23 cellular contexts compared by ENCODE assay signal in the genomic region with DNA sequence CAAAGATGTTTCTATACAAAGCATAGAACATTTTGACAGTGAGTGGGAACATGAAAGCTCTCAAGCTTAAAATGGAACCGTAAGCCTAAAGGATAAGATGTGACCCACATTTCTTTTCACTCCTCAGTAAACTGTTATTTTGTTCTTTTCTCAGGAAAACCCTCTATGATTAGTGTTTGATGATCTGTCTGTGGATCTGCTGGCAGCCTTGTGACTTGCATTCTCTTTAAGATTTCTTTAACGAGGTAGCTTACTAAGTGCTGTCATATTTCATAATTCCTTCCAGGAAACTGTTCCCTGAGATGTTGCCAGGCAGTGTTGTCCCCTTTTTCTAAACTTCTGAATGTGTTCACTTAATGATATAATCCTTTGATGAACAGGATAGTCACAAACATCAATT.
DNase-seq lines count a peak whose midpoint lies in the region; FAIRE-seq and TF ChIP-seq lines count a peak whose summit lies in the region.
"Had no signal": no experiment of that assay in that cellular context is flagged by ENCODE, and none has a peak within 500 bp of the region (broad histone marks: within the 10 kb centered on the region; RNA-seq: fewer than 3 reads in every experiment).

No MANE protein-coding gene starts in this region.

- FAIRE-seq in H54 (lab: Jason Lieb, UNC) (peak; percentile 61), kidney (lab: Jason Lieb, UNC) (no peak)
- FAIRE-seq: A204.1, D721Med, G401.6, GM12891, GM19239 had no signal

- no peaks in the 10 kb centered on the region for H3K9me3 ChIP-seq in kidney (ENCODE audit: control insufficient read depth in 1 of 2, low read length in 2 of 2)
- H3K9me3 ChIP-seq: BE2C, BLaER1, Caco-2 had no signal

- TF ChIP-seq POLR2A in H54 (IDR thresholded peaks at IDR 0.05; ENCODE audit: low read depth, low read length): no peak

- no peak overlapping the region for H3K4me3 ChIP-seq in retinal pigment epithelial cell (ENCODE audit: low read length)
- no peak overlapping the region for H3K4me3 ChIP-seq in kidney (ENCODE audit: low read length in 2 of 2)
- H3K4me3 ChIP-seq: BLaER1 had no signal

- intact Hi-C loops in kidney (cut with DNase I): no loop called here

- no peak overlapping the region for H3K27ac ChIP-seq in kidney (ENCODE audit: low read depth in 2 of 2, low read length in 2 of 2)
- H3K27ac ChIP-seq: BLaER1 had no signal

- TF ChIP-seq CTCF in retinal pigment epithelial cell (conservative IDR thresholded peaks at IDR 0.05; ENCODE audit: low read depth, low read length) (no peak), kidney (IDR thresholded peaks at IDR 0.05; ENCODE audit: borderline replicate concordance, extremely low read depth, insufficient read depth) (no peak)

- no peaks in the 10 kb centered on the region for H3K4me1 ChIP-seq in kidney (ENCODE audit: control insufficient read depth in 1 of 2, insufficient read depth in 1 of 2, low read depth in 1 of 2, low read length in 2 of 2)
- H3K4me1 ChIP-seq: BE2C, Caco-2 had no signal

- H3K36me3 ChIP-seq in kidney (ENCODE audit: control insufficient read depth in 1 of 2, insufficient read depth in 2 of 2, low read length in 2 of 2): no peaks in the 10 kb centered on the region
- H3K36me3 ChIP-seq: BE2C, BLaER1 had no signal

- DNase-seq in H54 (ENCODE audit: insufficient read length, low spot score): no peak
- peak; percentile 58 for DNase-seq in inferior parietal cortex (ENCODE audit: extremely low spot score)
- peak; percentile 7 for DNase-seq in retinal pigment epithelial cell (ENCODE audit: low read depth)
- DNase-seq in NCI-H510A treated with DMSO at 0.1 percent for 48 hours (lab: John Stamatoyannopoulos, UW): no peak
- DNase-seq in kidney: no peak
- DNase-seq in NCI-H69 (lab: John Stamatoyannopoulos, UW): no peak
- no peak for DNase-seq in cortex of kidney (lab: John Stamatoyannopoulos, UW)
- DNase-seq: 8988T; ACHN; BE2C; C1 segment of cervical spinal cord; Caco-2; Calu3; CD4-positive, alpha-beta T cell; CD8-positive, alpha-beta T cell; DMS79 treated with DMSO at 0.1 percent for 48 hours; GF-D8 had no signal

- no peak overlapping the region for H3K9ac ChIP-seq in kidney (ENCODE audit: low read length in 2 of 2)
- H3K9ac ChIP-seq: BLaER1 had no signal

Comparison
In these comparisons a context has a peak if more than half of its experiments do, and no peak if none do; other contexts are left out.
1. DNase-seq: peak in inferior parietal cortex (single experiment) and retinal pigment epithelial cell (single experiment); none in H54 (single experiment), NCI-H510A treated with DMSO at 0.1 percent for 48 hours (single experiment), kidney (single experiment), NCI-H69 (single experiment) and cortex of kidney (single experiment).